12 cellular contexts compared by ENCODE assay signal in the genomic region with DNA sequence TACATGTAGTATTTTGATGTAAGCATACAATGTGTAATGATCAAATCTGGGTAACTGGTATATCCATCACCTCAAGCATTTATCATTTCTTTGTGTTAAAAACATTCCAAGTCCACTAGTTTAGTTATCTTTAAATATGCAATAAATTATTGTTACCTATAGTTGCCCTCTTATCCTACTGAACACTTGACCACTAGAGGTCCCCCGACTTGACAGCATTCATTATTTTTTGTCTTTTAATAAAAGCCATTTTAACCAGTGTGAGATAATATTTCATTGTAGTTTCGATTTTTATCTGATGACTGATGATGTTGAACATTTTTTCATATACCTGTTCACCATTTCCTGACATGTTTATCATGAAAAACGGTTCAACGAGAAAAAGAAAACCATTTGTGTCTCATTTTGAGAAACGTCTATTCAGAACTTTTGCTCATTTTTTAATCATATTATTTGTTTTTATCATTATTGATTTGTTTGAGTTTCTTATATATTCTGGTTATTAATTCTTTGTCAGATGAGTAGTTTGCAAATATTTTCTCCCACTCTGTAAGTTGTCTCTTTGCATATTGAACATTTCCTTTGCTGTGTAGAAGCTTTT.
DNase-seq lines count a peak whose midpoint lies in the region; ATAC-seq, FAIRE-seq and TF ChIP-seq lines count a peak whose summit lies in the region.
"Had no signal": no experiment of that assay in that cellular context is flagged by ENCODE, and none has a peak within 500 bp of the region (broad histone marks: within the 10 kb centered on the region; RNA-seq: fewer than 3 reads in every experiment).

No MANE protein-coding gene starts in this region.

- H3K27me3 ChIP-seq in DND-41 (ENCODE audit: insufficient read depth, low read length, poor library complexity) (no peaks in the 10 kb centered on the region), HL-60 (ENCODE audit: insufficient read depth, poor library complexity, severe bottlenecking) (no peaks in the 10 kb centered on the region), kidney epithelial cell (ENCODE audit: control insufficient read depth, insufficient read depth, low read length) (no peaks in the 10 kb centered on the region), tibial nerve (no peaks in the 10 kb centered on the region)
- H3K27me3 ChIP-seq: SJCRH30 had no signal

- 80% methylated on average over 5 of the region's 5 CpGs for WGBS in tibial nerve, 2 donors

- no peaks in the 10 kb centered on the region for H4K20me1 ChIP-seq in DND-41 (ENCODE audit: insufficient read depth, low read length)

- no peaks in the 10 kb centered on the region for H3K9me3 ChIP-seq in DND-41 (ENCODE audit: insufficient read depth, low read length, severe bottlenecking)
- no peaks in the 10 kb centered on the region for H3K9me3 ChIP-seq in tibial nerve
- H3K9me3 ChIP-seq: SJCRH30 had no signal

- no peak for TF ChIP-seq POLR2A in tibial nerve (IDR thresholded peaks at IDR 0.05)

- DNase-seq in DND-41 (no peak), HL-60 (ENCODE audit: low read depth in 1 of 2, low spot score in 1 of 2) (peak in 1 of 2 experiments; percentile 11), kidney epithelial cell (ENCODE audit: low read depth) (no peak), tibial nerve (ENCODE audit: low spot score in 2 of 2) (no peak), SW480 (ENCODE audit: low spot score) (no peak), GF-D8 (lab: John Stamatoyannopoulos, UW) (no peak), hepatic stellate cell (ENCODE audit: low spot score) (no peak)
- DNase-seq: activated T-cell treated with anti-CD3 and anti-CD28 coated beads, Interleukin-2, amount 50 U/mL, for 72 hours; stimulated activated CD4-positive, alpha-beta T cell treated with anti-CD3 and anti-CD28 coated beads, Interleukin-2, amount 100 ng/mL, for 48 hours had no signal

- H3K27ac ChIP-seq in DND-41 (ENCODE audit: low read length), result no peak overlapping the region
- H3K27ac ChIP-seq in HL-60 (replicated peaks), result no peak overlapping the region
- H3K27ac ChIP-seq in tibial nerve, result no peak overlapping the region
- H3K27ac ChIP-seq: epithelial cell of prostate, SJCRH30 had no signal

- peak; percentile 41 for FAIRE-seq in TTC549 (lab: Jason Lieb, UNC)

- H3K36me3 ChIP-seq in DND-41 (ENCODE audit: insufficient read depth, low read length) (no peaks in the 10 kb centered on the region), kidney epithelial cell (ENCODE audit: control insufficient read depth, insufficient read depth, low read length) (no peaks in the 10 kb centered on the region), tibial nerve (no peaks in the 10 kb centered on the region)
- H3K36me3 ChIP-seq: SJCRH30 had no signal

- no peaks in the 10 kb centered on the region for H3K79me2 ChIP-seq in DND-41 (ENCODE audit: insufficient read depth, low read length)

- H3K4me2 ChIP-seq in DND-41 (ENCODE audit: insufficient read depth, low read length), result no peak overlapping the region

- TF ChIP-seq CTCF in DND-41 (IDR thresholded peaks at IDR 0.05; ENCODE audit: borderline replicate concordance, extremely low read depth, low read length, poor library complexity, severe bottlenecking), result peak; percentile 28
- peak; percentile 17 for TF ChIP-seq CTCF in HL-60 (IDR thresholded peaks at IDR 0.05; ENCODE audit: insufficient read depth, low read length)
- peak; percentile 39 for TF ChIP-seq CTCF in kidney epithelial cell (IDR thresholded peaks at IDR 0.05; ENCODE audit: insufficient read depth, low read length, poor library complexity, severe bottlenecking)
- TF ChIP-seq CTCF in tibial nerve (IDR thresholded peaks at IDR 0.05), result peak in 1 of 5 experiments; percentile 18

- TF ChIP-seq EP300 in tibial nerve (IDR thresholded peaks at IDR 0.05), result no peak

- H3K4me1 ChIP-seq in DND-41 (ENCODE audit: insufficient read depth, low read length), result no peaks in the 10 kb centered on the region
- no peaks in the 10 kb centered on the region for H3K4me1 ChIP-seq in tibial nerve
- H3K4me1 ChIP-seq: SJCRH30 had no signal

- H3K9ac ChIP-seq in DND-41 (ENCODE audit: low read depth, low read length), result no peak overlapping the region

- H3K4me3 ChIP-seq in DND-41 (ENCODE audit: low read depth in 1 of 2, low read length in 2 of 2) (no peak overlapping the region), HL-60 (replicated peaks; ENCODE audit: insufficient read depth, low read length) (no peak overlapping the region), kidney epithelial cell (ENCODE audit: low read depth, low read length) (no peak overlapping the region), tibial nerve (no peak overlapping the region)
- H3K4me3 ChIP-seq: SJCRH30 had no signal

- H2AFZ ChIP-seq in DND-41 (ENCODE audit: low read depth, low read length), result no peak overlapping the region

- ATAC-seq in DND-41 (ENCODE audit: insufficient read depth, low read depth), result no peak
- ATAC-seq: activated T-cell treated with anti-CD3 and anti-CD28 coated beads, Interleukin-2, amount 50 U/mL, for 72 hours had no signal
